13 cellular contexts compared by ENCODE assay signal in genomic region chr3:53169045-53169831, GRCh38. TPM values are rescaled to one million over a fixed set of nuclear protein-coding genes. Genes with fewer than 3 reads are reported as not detected.
DNase-seq lines count a peak whose midpoint lies in the region; ATAC-seq and TF ChIP-seq lines count a peak whose summit lies in the region.
"Had no signal": no experiment of that assay in that cellular context is flagged by ENCODE, and none has a peak within 500 bp of the region (broad histone marks: within the 10 kb centered on the region; RNA-seq: fewer than 3 reads in every experiment).

No MANE protein-coding gene starts in this region.

- H3K4me3 ChIP-seq in BLaER1 treated with 17β-estradiol and CSF1 and Interleukin-3, amounts not matched to agents 10 nM and 100 nM = peak overlapping the region in 9 of 10 experiments; percentile 8 to 100 (median 91); a peak in 16 of 20 replicates
- H3K4me3 ChIP-seq in IMR-90 (ENCODE audit: insufficient read depth, low read depth, low read length) (no peak overlapping the region), mucosa of rectum (ENCODE audit: low read length in 2 of 2) (no peak overlapping the region)
- H3K4me3 ChIP-seq: HAP-1, right lobe of liver, vagina had no signal

- no peaks in the 10 kb centered on the region for H3K27me3 ChIP-seq in BLaER1 treated with 17β-estradiol and CSF1 and Interleukin-3, amounts not matched to agents 10 nM and 100 nM
- H3K27me3 ChIP-seq in IMR-90 (ENCODE audit: control insufficient read depth, insufficient read depth, low read length) (no peaks in the 10 kb centered on the region), mucosa of rectum (ENCODE audit: control insufficient read depth in 2 of 2, insufficient read depth in 2 of 2, low read length in 2 of 2) (no peaks in the 10 kb centered on the region)
- H3K27me3 ChIP-seq: right lobe of liver, vagina had no signal

- H4K8ac ChIP-seq in IMR-90 (ENCODE audit: low read depth in 2 of 2, low read length in 2 of 2) = no peak overlapping the region

- H2BK120ac ChIP-seq in IMR-90 (ENCODE audit: low read depth, low read length) = no peak overlapping the region

- no peak overlapping the region for H2AFZ ChIP-seq in IMR-90 (replicated peaks; ENCODE audit: low read length, poor library complexity)

- intact Hi-C loops in IMR-90 (cut with micrococcal nuclease) = no loop called here

- no peak for ATAC-seq in IMR-90 (ENCODE audit: low read depth)
- no peak for ATAC-seq in GM19351 (IDR thresholded peaks at IDR 0.05; ENCODE audit: unreplicated experiment)

- TF ChIP-seq POLR2A in IMR-90 (IDR thresholded peaks at IDR 0.05; ENCODE audit: low read depth, low read length) = no peak

- peak overlapping the region; percentile 44 for H2AK9ac ChIP-seq in IMR-90 (replicated peaks; ENCODE audit: low read depth, low read length, poor library complexity)

- POLR2A ChIA-PET in IMR-90 (lab: Charles Lee; ENCODE audit: unreplicated experiment) = no interaction called here

- BruUV-seq in IMR-90 (replicated peaks; lab: Mats Ljungman, UMichigan) = no TSS peak

- 94% methylated on average over 4 of the region's 15 CpGs; no CpG with 5 or more reads in 1 of the 2 experiments for WGBS in IMR-90 (ENCODE audit: extremely low coverage in 2 of 2, insufficient read length in 1 of 2), 2 experiments

- no peak overlapping the region for H3K18ac ChIP-seq in IMR-90 (ENCODE audit: low read depth, low read length)

- CTCF ChIA-PET in IMR-90 (lab: Yijun Ruan, JAX) = no interaction called here

- no peak overlapping the region for H2AK5ac ChIP-seq in IMR-90 (ENCODE audit: low read depth, low read length)

- H3K9me1 ChIP-seq in IMR-90 (ENCODE audit: insufficient read depth, low read length) = peaks cover 18% of the 10 kb centered on the region

- H3K4me2 ChIP-seq in BLaER1 treated with 17β-estradiol and CSF1 and Interleukin-3, amounts not matched to agents 10 nM and 100 nM = peak overlapping the region; percentile 93 to 100 (median 99)
- H3K4me2 ChIP-seq in IMR-90 (ENCODE audit: low read depth, low read length) = no peak overlapping the region

- no peak for TF ChIP-seq RAD21 in IMR-90 (IDR thresholded peaks at IDR 0.05; ENCODE audit: low read length)

- H2BK20ac ChIP-seq in IMR-90 (ENCODE audit: low read depth, low read length) = no peak overlapping the region

- peaks cover 19 to 97% (median 52%) of the 10 kb centered on the region in 11 experiments for H4K20me1 ChIP-seq in BLaER1 treated with 17β-estradiol and CSF1 and Interleukin-3, amounts not matched to agents 10 nM and 100 nM
- H4K20me1 ChIP-seq in IMR-90 (ENCODE audit: insufficient read depth, low read length) = peaks cover 4% of the 10 kb centered on the region; the same call in 1 of the 2 replicates

- no peak overlapping the region for H3K23ac ChIP-seq in IMR-90 (ENCODE audit: low read depth, low read length)

- H3K79me1 ChIP-seq in IMR-90 (ENCODE audit: low read depth in 1 of 2, low read length in 2 of 2) = peaks cover 13 to 67% of the 10 kb centered on the region in 2 experiments; a peak in 3 of 4 replicates

- H3K4me1 ChIP-seq in BLaER1 treated with 17β-estradiol and CSF1 and Interleukin-3, amounts not matched to agents 10 nM and 100 nM = peaks cover 93 to 100% (median 100%) of the 10 kb centered on the region in 10 experiments
- H3K4me1 ChIP-seq in IMR-90 (ENCODE audit: control insufficient read depth, insufficient read depth, low read length) = peaks cover 8% of the 10 kb centered on the region
- peaks cover 52 to 56% of the 10 kb centered on the region in 2 donors for H3K4me1 ChIP-seq in mucosa of rectum (ENCODE audit: control insufficient read depth in 2 of 2, insufficient read depth in 2 of 2, low read length in 2 of 2)
- H3K4me1 ChIP-seq: HAP-1, right lobe of liver had no signal

- no peak overlapping the region for H4K5ac ChIP-seq in IMR-90 (ENCODE audit: low read depth, low read length)

- no peak overlapping the region for H4K91ac ChIP-seq in IMR-90 (ENCODE audit: insufficient read depth, low read depth, low read length)

- H3K4ac ChIP-seq in IMR-90 (ENCODE audit: low read depth, low read length) = no peak overlapping the region

- H3K9me3 ChIP-seq in BLaER1 treated with 17β-estradiol and CSF1 and Interleukin-3, amounts not matched to agents 10 nM and 100 nM (replicated peaks in 1 of 11) = no peaks in the 10 kb centered on the region
- H3K9me3 ChIP-seq in IMR-90 (ENCODE audit: control insufficient read depth, insufficient read depth, low read length) (no peaks in the 10 kb centered on the region), mucosa of rectum (ENCODE audit: control insufficient read depth in 2 of 2, low read length in 2 of 2) (no peaks in the 10 kb centered on the region)
- H3K9me3 ChIP-seq: HAP-1, right lobe of liver, vagina had no signal

- in situ Hi-C loops in IMR-90 (cut with MboI; ENCODE audit: low sequenced_read_pairs) = no loop called here

- H2BK15ac ChIP-seq in IMR-90 (ENCODE audit: low read depth, low read length) = no peak overlapping the region

- TF ChIP-seq CTCF in IMR-90 (conservative IDR thresholded peaks at IDR 0.05; ENCODE audit: low read depth, low read length) = no peak

- no peak overlapping the region for H3K14ac ChIP-seq in IMR-90 (replicated peaks; ENCODE audit: low read depth, low read length)

- DNase-seq in IMR-90 (no peak), amniotic epithelial cell (ENCODE audit: low read depth) (peak; percentile 52), GM03348 (ENCODE audit: low spot score) (no peak), activated T-cell treated with anti-CD3 and anti-CD28 coated beads for 4 hours (no peak), NCI-H774 (lab: John Stamatoyannopoulos, UW) (no peak)
- DNase-seq: DMS53, NCI-H2227 treated with DMSO at 0.1 percent for 48 hours, right lobe of liver had no signal

- H3K36me3 ChIP-seq in BLaER1 treated with 17β-estradiol and CSF1 and Interleukin-3, amounts not matched to agents 10 nM and 100 nM = peaks cover 29 to 86% (median 71%) of the 10 kb centered on the region in 11 experiments; a peak in 21 of 22 replicates
- H3K36me3 ChIP-seq in IMR-90 (ENCODE audit: control insufficient read depth, insufficient read depth, low read length) (peaks cover 3% of the 10 kb centered on the region; the same call in 1 of the 2 replicates), mucosa of rectum (ENCODE audit: control insufficient read depth in 2 of 2, insufficient read depth in 2 of 2, low read length in 2 of 2) (peaks cover 20 to 34% of the 10 kb centered on the region in 2 donors)
- H3K36me3 ChIP-seq: HAP-1, vagina had no signal

- dilution Hi-C loops in IMR-90 (cut with HindIII; ENCODE audit: low sequenced_read_pairs, unreplicated experiment) = no loop called here

- no peak overlapping the region for H3K56ac ChIP-seq in IMR-90 (ENCODE audit: extremely low read depth, insufficient read depth, low read length)

- H3K27ac ChIP-seq in BLaER1 treated with 17β-estradiol and CSF1 and Interleukin-3, amounts not matched to agents 10 nM and 100 nM = peak overlapping the region; percentile 79 to 100 (median 98)
- H3K27ac ChIP-seq in IMR-90 (ENCODE audit: insufficient read depth, low read length) = no peak overlapping the region
- H3K27ac ChIP-seq in mucosa of rectum (ENCODE audit: low read depth in 2 of 2, low read length in 2 of 2) = peak overlapping the region; percentile 34 to 67
- H3K27ac ChIP-seq: vagina had no signal

- H2BK5ac ChIP-seq in IMR-90 (ENCODE audit: low read depth, low read length, poor library complexity, severe bottlenecking) = no peak overlapping the region

- peak overlapping the region; percentile 75 to 99 (median 89) for H3K9ac ChIP-seq in BLaER1 treated with 17β-estradiol and CSF1 and Interleukin-3, amounts not matched to agents 10 nM and 100 nM
- H3K9ac ChIP-seq in IMR-90 (ENCODE audit: low read depth, low read length) (no peak overlapping the region), mucosa of rectum (ENCODE audit: low read depth in 1 of 2, low read length in 2 of 2) (no peak overlapping the region)

TF ChIP-seq in IMR-90, 13 proteins besides CTCF, POLR2A, EP300 and RAD21:
- TF ChIP-seq NFE2L2 (IDR thresholded peaks at IDR 0.05; ENCODE audit: low read depth, low read length) (no peak), BHLHE40 (IDR thresholded peaks at IDR 0.05; ENCODE audit: low read depth, low read length) (no peak)

RNA-seq across cellular contexts. Expression of gene PRKCD, which starts 8.2 kb away (rescaled TPM):
- total RNA-seq in IMR-90 (2012; rRNA removed) = 3.3 and 4.3 TPM in 2 replicates
- polyA plus RNA-seq in IMR-90 (2012; rRNA removed) = 19.0 TPM in 2 replicates
- 17.1 and 19.0 TPM in 2 replicates for polyA plus RNA-seq in IMR-90 (2012; cell fraction: cytosol; rRNA removed)
- polyA plus RNA-seq in IMR-90 (2012; cell fraction: nucleus; rRNA removed; ENCODE audit: low replicate concordance) = 26.5 and 37.5 TPM in 2 replicates

RNA-seq across cellular contexts. Expression of gene RFT1, which starts 39.0 kb away (rescaled TPM):
- total RNA-seq in IMR-90 (2012; rRNA removed) = 23.5 and 28.6 TPM in 2 replicates
- polyA plus RNA-seq in IMR-90 (2012; rRNA removed) = 11.6 and 14.5 TPM in 2 replicates
- polyA plus RNA-seq in IMR-90 (2012; cell fraction: cytosol; rRNA removed) = 10.2 and 10.4 TPM in 2 replicates
- polyA plus RNA-seq in IMR-90 (2012; cell fraction: nucleus; rRNA removed; ENCODE audit: low replicate concordance) = 8.4 and 10.0 TPM in 2 replicates

Comparison
In these comparisons a context has a peak if more than half of its experiments do, and no peak if none do; other contexts are left out.
1. H3K4me3 ChIP-seq: peak in BLaER1 treated with 17β-estradiol and CSF1 and Interleukin-3, amounts not matched to agents 10 nM and 100 nM (9 of 10); none in IMR-90 (single experiment) and mucosa of rectum (0 of 2).
2. H3K9ac ChIP-seq: peak in BLaER1 treated with 17β-estradiol and CSF1 and Interleukin-3, amounts not matched to agents 10 nM and 100 nM (11 of 11); none in IMR-90 (single experiment) and mucosa of rectum (0 of 2).